In genomic region chr2:12555012-12555645, GRCh38 we compare ENCODE assay signal across 8 cellular contexts.
DNase-seq lines count a peak whose midpoint lies in the region; ATAC-seq and TF ChIP-seq lines count a peak whose summit lies in the region.

No MANE protein-coding gene starts in this region.

- no peaks in the 10 kb centered on the region for H3K36me3 Mint-ChIP-seq in MCF 10A (ENCODE audit: insufficient read depth, unreplicated experiment)

- no peak for DNase-seq in activated CD4-positive, CD25-positive, alpha-beta regulatory T cell treated with anti-CD3 and anti-CD28 coated beads, Interleukin-2, amount 50 U/mL, for 72 hours
- DNase-seq in OCI-M1 (lab: John Stamatoyannopoulos, UW): peak; percentile 27
- DNase-seq in MCF 10A (ENCODE audit: unreplicated experiment): peak; percentile 52
- peak; percentile 46 for DNase-seq in putamen (ENCODE audit: low spot score)
- no peak for DNase-seq in NCI-H1930 (lab: John Stamatoyannopoulos, UW)
- no peak for DNase-seq in NCI-H2081 treated with DMSO at 0.1 percent for 48 hours (lab: John Stamatoyannopoulos, UW)

- no peaks in the 10 kb centered on the region for H3K27me3 Mint-ChIP-seq in MCF 10A (ENCODE audit: insufficient read depth, unreplicated experiment)

- TF ChIP-seq CTCF in MCF 10A (IDR thresholded peaks at IDR 0.05; ENCODE audit: unreplicated experiment): no peak

- BruUV-seq in MCF 10A (replicated peaks; lab: Mats Ljungman, UMichigan): no TSS peak

- intact Hi-C loops in MCF 10A (cut with micrococcal nuclease): loop anchor here (10.0 kb wide), 1 partner anchor 160 kb away; the partner anchor contains the start of gene TRIB2

- H3K9me3 Mint-ChIP-seq in MCF 10A (ENCODE audit: unreplicated experiment): no peaks in the 10 kb centered on the region

- peaks cover 17% of the 10 kb centered on the region for H3K4me1 Mint-ChIP-seq in MCF 10A (ENCODE audit: insufficient read depth, unreplicated experiment)

- CTCF ChIA-PET in MCF 10A (lab: Yijun Ruan, JAX): interaction anchor here (0.7 to 1.3 kb wide), 3 partner anchors 12 to 376 kb away, joined by 3 to 5 read pairs (median 3); no protein-coding TSS in a partner anchor

- H3K27ac Mint-ChIP-seq in MCF 10A (ENCODE audit: low read depth, unreplicated experiment): no peak overlapping the region

- POLR2A ChIA-PET in MCF 10A (lab: Yijun Ruan, JAX): interaction anchor here (1.0 to 1.2 kb wide), 2 partner anchors 19 to 162 kb away, joined by 3 to 4 read pairs; no protein-coding TSS in a partner anchor

- H3K4me3 Mint-ChIP-seq in MCF 10A (ENCODE audit: unreplicated experiment): no peak overlapping the region

- peak; percentile 88 to 89 for ATAC-seq in activated CD4-positive, CD25-positive, alpha-beta regulatory T cell treated with anti-CD3 and anti-CD28 coated beads, Interleukin-2, amount 50 U/mL, for 24 hours
- no peak for ATAC-seq in GM18873 (IDR thresholded peaks at IDR 0.05; ENCODE audit: low FRiP score, unreplicated experiment)

Comparison
In these comparisons a context has a peak if more than half of its experiments do, and no peak if none do; other contexts are left out.
1. DNase-seq: peak in OCI-M1 (single experiment), MCF 10A (single experiment) and putamen (single experiment); none in activated CD4-positive, CD25-positive, alpha-beta regulatory T cell treated with anti-CD3 and anti-CD28 coated beads, Interleukin-2, amount 50 U/mL, for 72 hours (single experiment), NCI-H1930 (0 of 2) and NCI-H2081 treated with DMSO at 0.1 percent for 48 hours (single experiment).